1 cellular context compared by ENCODE assay signal in genomic region chr4:174716986-174717770, GRCh38.
TF ChIP-seq lines count a peak whose summit lies in the region.

No MANE protein-coding gene starts in this region.

TF ChIP-seq in A549, 52 proteins besides CTCF, POLR2A, EP300 and RAD21:
- TF ChIP-seq REST (IDR thresholded peaks at IDR 0.05) = no peak
- no peak for TF ChIP-seq KDM5A (IDR thresholded peaks at IDR 0.05)
- TF ChIP-seq HOXB13 (CRISPR knock-in tag; IDR thresholded peaks at IDR 0.05; ENCODE audit: low read depth) = no peak
- no peak for TF ChIP-seq NFE2L2 (conservative IDR thresholded peaks at IDR 0.05; ENCODE audit: low read length)
- TF ChIP-seq RARB (CRISPR knock-in tag; IDR thresholded peaks at IDR 0.05) = no peak
- no peak for TF ChIP-seq MAX (IDR thresholded peaks at IDR 0.05)
- TF ChIP-seq SREBF2 (IDR thresholded peaks at IDR 0.05) = no peak
- TF ChIP-seq ZNF302 (CRISPR knock-in tag; IDR thresholded peaks at IDR 0.05) = no peak
- no peak for TF ChIP-seq ELK1 (IDR thresholded peaks at IDR 0.05; ENCODE audit: low read depth, low read length)
- TF ChIP-seq RFX5 (IDR thresholded peaks at IDR 0.05) = no peak
- no peak for TF ChIP-seq ATOH8 (CRISPR knock-in tag; IDR thresholded peaks at IDR 0.05; ENCODE audit: low read depth)
- TF ChIP-seq JUNB (IDR thresholded peaks at IDR 0.05) = no peak
- no peak for TF ChIP-seq E2F6 (IDR thresholded peaks at IDR 0.05; ENCODE audit: borderline replicate concordance, low read depth)
- no peak for TF ChIP-seq MAFK (IDR thresholded peaks at IDR 0.05; ENCODE audit: partially characterized antibody)
- TF ChIP-seq FOXS1 (CRISPR knock-in tag; IDR thresholded peaks at IDR 0.05) = no peak
- no peak for TF ChIP-seq FOSB (CRISPR knock-in tag; IDR thresholded peaks at IDR 0.05)
- no peak for TF ChIP-seq PHF8 (IDR thresholded peaks at IDR 0.05; ENCODE audit: borderline replicate concordance, low read depth)
- TF ChIP-seq GATA3 (IDR thresholded peaks at IDR 0.05; ENCODE audit: borderline replicate concordance) = no peak
